28 cellular contexts compared by ENCODE assay signal in the genomic region with DNA sequence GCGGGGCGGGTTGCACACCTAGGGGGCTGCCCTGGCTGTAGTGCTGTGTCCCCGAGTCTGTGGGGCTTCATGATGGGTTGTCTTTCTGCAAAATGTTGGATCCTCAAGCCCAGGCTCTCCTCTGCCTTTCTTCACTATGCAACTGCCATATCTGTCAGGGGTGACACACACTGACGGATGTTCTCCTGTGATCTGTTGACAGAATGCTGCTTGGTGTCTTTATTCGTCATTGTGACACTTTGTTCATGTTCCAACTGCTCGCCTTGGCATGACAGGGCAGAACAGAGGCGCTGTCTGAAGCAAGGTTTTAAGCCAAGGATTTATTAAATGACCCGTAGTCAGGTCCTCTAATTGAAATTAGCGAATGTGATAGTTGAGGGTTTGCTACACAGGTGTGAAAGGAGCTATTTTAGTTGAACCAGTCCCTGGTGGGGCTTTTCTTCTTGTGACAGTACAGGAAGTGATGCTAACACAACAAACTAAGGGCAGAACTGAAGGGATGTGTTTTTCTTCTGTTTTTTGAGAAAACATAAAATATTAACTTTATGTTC.
"Had no signal": no experiment of that assay in that cellular context is flagged by ENCODE, and none has a peak within 500 bp of the region (broad histone marks: within the 10 kb centered on the region; RNA-seq: fewer than 3 reads in every experiment).

No MANE protein-coding gene starts in this region.

- FAIRE-seq: urothelium cell line had no signal

- H3K27ac ChIP-seq: left ventricle myocardium inferior, ovary, prostate gland, skin epidermis, suprapubic skin, thoracic aorta, tibial artery, upper lobe of right lung had no signal

- H3K4me3 ChIP-seq: left ventricle myocardium inferior, lung, ovary, prostate gland, skin epidermis, suprapubic skin, thoracic aorta, tibial artery, upper lobe of right lung had no signal

- H3K9me3 ChIP-seq: left ventricle myocardium inferior, ovary, prostate gland, suprapubic skin, thoracic aorta, tibial artery, upper lobe of right lung had no signal

- ATAC-seq: naive thymus-derived CD4-positive, alpha-beta T cell; right cardiac atrium; sciatic nerve; upper lobe of right lung had no signal

- DNase-seq: hypothalamus; immature natural killer cell; islet precursor cell; left ventricle myocardium inferior; mesendoderm; naive thymus-derived CD4-positive, alpha-beta T cell; nephron progenitor cell; ovary; posterior cingulate gyrus; retina; right cardiac atrium; stimulated activated CD4-positive, alpha-beta T cell treated with anti-CD3 and anti-CD28 coated beads, Interleukin-12 subunit alpha, Interleukin-12 subunit beta, amount 100 ng/mL, for 4 hours; stimulated activated CD4-positive, alpha-beta T cell treated with anti-CD3 and anti-CD28 coated beads, Interleukin-15, amount 100 ng/mL, for 24 hours; stimulated activated CD4-positive, alpha-beta T cell treated with anti-CD3 and anti-CD28 coated beads, Interleukin-2, amount 100 ng/mL, for 24 hours; stimulated activated CD4-positive, alpha-beta T cell treated with anti-CD3 and anti-CD28 coated beads, Interleukin-4, amount 100 ng/mL, for 1 hour; stimulated activated naive CD4-positive, alpha-beta T cell; tibial artery; trophoblast cell; upper lobe of right lung had no signal

- H3K27me3 ChIP-seq: ovary, suprapubic skin, tibial artery, upper lobe of right lung had no signal

- H3K27ac Mint-ChIP-seq: mesothelial cell of epicardium; naive thymus-derived CD4-positive, alpha-beta T cell; nephron progenitor cell; stimulated activated naive CD8-positive, alpha-beta T cell treated with anti-CD3 and anti-CD28 coated beads, Interleukin-15, Interleukin-2, amounts not matched to agents 100 ng/mL and 50 ng/mL, for 24 hours had no signal

- H3K9me3 Mint-ChIP-seq: immature natural killer cell; naive thymus-derived CD4-positive, alpha-beta T cell; stimulated activated naive CD8-positive, alpha-beta T cell treated with anti-CD3 and anti-CD28 coated beads, Interleukin-15, Interleukin-2, amounts not matched to agents 100 ng/mL and 50 ng/mL, for 24 hours had no signal

- H3K27me3 Mint-ChIP-seq: naive thymus-derived CD4-positive, alpha-beta T cell; stimulated activated naive CD8-positive, alpha-beta T cell treated with anti-CD3 and anti-CD28 coated beads, Interleukin-15, Interleukin-2, amounts not matched to agents 100 ng/mL and 50 ng/mL, for 24 hours had no signal

- H3K4me3 Mint-ChIP-seq: immature natural killer cell; mesothelial cell of epicardium; naive thymus-derived CD4-positive, alpha-beta T cell; nephron progenitor cell; stimulated activated naive CD8-positive, alpha-beta T cell treated with anti-CD3 and anti-CD28 coated beads, Interleukin-15, Interleukin-2, amounts not matched to agents 100 ng/mL and 50 ng/mL, for 24 hours had no signal

- H3K36me3 ChIP-seq: left ventricle myocardium inferior, ovary, prostate gland, thoracic aorta, tibial artery had no signal

- H3K4me1 ChIP-seq: suprapubic skin, upper lobe of right lung had no signal
